In the genomic region with DNA sequence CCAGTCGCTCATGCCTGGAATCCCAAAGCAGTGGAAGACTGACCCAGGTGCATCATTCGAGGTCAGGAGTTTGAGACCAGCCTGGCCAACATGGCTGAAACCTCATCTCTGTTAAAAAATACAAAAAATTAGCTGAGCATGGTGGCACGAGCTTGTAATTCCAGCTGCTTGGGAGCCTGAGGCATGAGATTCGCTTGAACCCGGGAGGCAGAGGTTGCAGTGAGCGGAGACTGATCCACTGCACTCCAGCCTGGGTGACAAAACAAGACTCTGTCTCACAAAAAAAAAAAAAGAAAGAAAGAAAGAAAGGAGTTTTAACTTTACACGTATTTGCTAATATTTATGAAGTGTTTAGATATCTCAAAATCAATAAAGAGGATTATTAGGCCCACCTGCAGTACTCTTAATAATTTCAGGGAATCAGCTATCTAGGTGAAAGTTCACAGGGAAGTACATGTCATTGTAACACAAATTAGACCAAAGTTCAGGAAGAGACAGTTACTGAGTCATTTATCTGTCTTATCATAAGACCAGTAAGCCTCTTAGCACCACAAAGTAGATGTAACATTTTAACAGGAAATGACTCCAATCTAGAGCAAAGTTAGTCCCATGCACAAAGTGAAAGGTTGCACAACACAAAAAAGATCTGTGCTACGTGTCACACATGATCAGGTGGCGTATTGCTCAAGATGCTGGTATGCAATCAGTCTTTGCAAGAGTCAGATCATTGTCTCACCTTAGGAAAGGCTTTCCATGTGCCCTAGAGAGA, we compare ENCODE assay signal across 8 cellular contexts. TPM values are rescaled to one million over a fixed set of nuclear protein-coding genes. Genes with fewer than 3 reads are reported as not detected.
DNase-seq lines count a peak whose midpoint lies in the region; ATAC-seq and TF ChIP-seq lines count a peak whose summit lies in the region.

No MANE protein-coding gene starts in this region.

- H4K20me1 ChIP-seq in OCI-LY7 (ENCODE audit: insufficient read depth, low read length) = no peaks in the 10 kb centered on the region

- DNase-seq in GM13976 (ENCODE audit: low spot score) (peak; percentile 54), NCI-H226 (peak; percentile 88), left ventricle myocardium inferior (no peak), OCI-LY7 (ENCODE audit: low spot score) (no peak), NCI-H1105 treated with DMSO at 0.1 percent for 48 hours (lab: John Stamatoyannopoulos, UW) (no peak)
- DNase-seq in activated effector memory CD4-positive, alpha-beta T cell treated with Interleukin-2 at 50 U/mL for 16 hours = peak; percentile 23
- DNase-seq in stimulated activated CD4-positive, alpha-beta T cell treated with anti-CD3 and anti-CD28 coated beads, Interleukin-1b, Interleukin-23, amount 100 ng/mL, for 24 hours (ENCODE audit: low read depth in 4 of 4, low spot score in 1 of 4) = peak in 3 of 4 experiments; percentile 9 to 21 (median 14)

- H3K4me2 ChIP-seq in OCI-LY7 (ENCODE audit: low read length) = no peak overlapping the region

- TF ChIP-seq CTCF in GM13976 (IDR thresholded peaks at IDR 0.05; ENCODE audit: borderline replicate concordance, control extremely low read depth, extremely low read depth, insufficient read depth, missing control alignments) = no peak
- TF ChIP-seq CTCF in left ventricle myocardium inferior (IDR thresholded peaks at IDR 0.05; ENCODE audit: borderline replicate concordance) = no peak
- no peak for TF ChIP-seq CTCF in OCI-LY7 (conservative IDR thresholded peaks at IDR 0.05; ENCODE audit: low read length)

- intact Hi-C loops in left ventricle myocardium inferior (cut with micrococcal nuclease) (no loop called here), OCI-LY7 (cut with micrococcal nuclease; ENCODE audit: unreplicated experiment) (no loop called here)

- H3K79me2 ChIP-seq in OCI-LY7 (ENCODE audit: insufficient read depth, low read depth, low read length) = no peaks in the 10 kb centered on the region

- no peaks in the 10 kb centered on the region for H3K9me2 ChIP-seq in OCI-LY7 (ENCODE audit: insufficient read depth, low read length)

- H3K27ac ChIP-seq in left ventricle myocardium inferior (replicated peaks) = peak overlapping the region; percentile 67
- H3K27ac ChIP-seq in OCI-LY7 (ENCODE audit: low read depth, low read length, poor library complexity, severe bottlenecking) = no peak overlapping the region

- peaks cover 22% of the 10 kb centered on the region for H3K4me1 ChIP-seq in left ventricle myocardium inferior
- no peaks in the 10 kb centered on the region for H3K4me1 ChIP-seq in OCI-LY7 (ENCODE audit: insufficient read depth, low read length, poor library complexity, severe bottlenecking)

- no peak overlapping the region for H3K4me3 ChIP-seq in left ventricle myocardium inferior
- no peak overlapping the region for H3K4me3 ChIP-seq in OCI-LY7 (ENCODE audit: low read depth, low read length, poor library complexity, severe bottlenecking)

- H3K27me3 ChIP-seq in left ventricle myocardium inferior (ENCODE audit: low read depth) = no peaks in the 10 kb centered on the region

- ATAC-seq in HG02588 (IDR thresholded peaks at IDR 0.05; ENCODE audit: unreplicated experiment) = peak; percentile 63

- no TSS peak for BruUV-seq in OCI-LY7 (replicated peaks; lab: Mats Ljungman, UMichigan)

- H3K9me3 ChIP-seq in left ventricle myocardium inferior (replicated peaks) = no peaks in the 10 kb centered on the region
- no peaks in the 10 kb centered on the region for H3K9me3 ChIP-seq in OCI-LY7 (ENCODE audit: low read length)

- CTCF ChIA-PET in OCI-LY7 (lab: Charles Lee; ENCODE audit: unreplicated experiment) = no interaction called here

- in situ Hi-C loops in GM13976 (cut with MboI; ENCODE audit: low sequenced_read_pairs, unreplicated experiment) = loop anchor here (25.0 kb wide), 1 partner anchor 899 kb away; no protein-coding TSS in a partner anchor

- H2AFZ ChIP-seq in OCI-LY7 (ENCODE audit: low read length) = no peak overlapping the region

- POLR2A ChIA-PET in OCI-LY7 (lab: Charles Lee) = interaction anchor here (0.7 to 0.9 kb wide), 2 partner anchors 10 to 15 kb away, joined by 3 read pairs; no protein-coding TSS in a partner anchor

- H3K36me3 ChIP-seq in left ventricle myocardium inferior (no peaks in the 10 kb centered on the region), OCI-LY7 (ENCODE audit: insufficient read depth, low read length) (no peaks in the 10 kb centered on the region)

RNA-seq across cellular contexts. Expression of gene PLIN2, which starts 34.1 kb away (rescaled TPM):
- total RNA-seq in left ventricle myocardium inferior = 131 TPM
- total RNA-seq in OCI-LY7 (2014; rRNA removed; shearing (Covaris generic)) = 6.2 and 7.8 TPM in 2 replicates
- total RNA-seq in OCI-LY7 (2022) = 6.6 and 7.4 TPM in 2 replicates

RNA-seq across cellular contexts. Expression of gene HAUS6, which starts 58.7 kb away (rescaled TPM):
- total RNA-seq in left ventricle myocardium inferior (5.6 TPM), OCI-LY7 (2022) (31.5 and 34.8 TPM in 2 replicates)
- 25.7 and 32.8 TPM in 2 replicates for total RNA-seq in OCI-LY7 (2014; rRNA removed; shearing (Covaris generic))

Comparison
In these comparisons a context has a peak if more than half of its experiments do, and no peak if none do; other contexts are left out.
1. DNase-seq: peak in GM13976 (single experiment), NCI-H226 (single experiment), activated effector memory CD4-positive, alpha-beta T cell treated with Interleukin-2 at 50 U/mL for 16 hours (single experiment) and stimulated activated CD4-positive, alpha-beta T cell treated with anti-CD3 and anti-CD28 coated beads, Interleukin-1b, Interleukin-23, amount 100 ng/mL, for 24 hours (3 of 4); none in left ventricle myocardium inferior (single experiment), OCI-LY7 (single experiment) and NCI-H1105 treated with DMSO at 0.1 percent for 48 hours (single experiment).
2. RNA of gene PLIN2, which starts 34.1 kb away (total RNA-seq): 131 TPM in left ventricle myocardium inferior (single experiment); 6.2 to 7.8 TPM in OCI-LY7; every median in the first group is over 10 times any median in the second.